17 cellular contexts compared by ENCODE assay signal in genomic region chr16:57755726-57756423, GRCh38. TPM values are rescaled to one million over a fixed set of nuclear protein-coding genes. Genes with fewer than 3 reads are reported as not detected.
"Had no signal": no experiment of that assay in that cellular context is flagged by ENCODE, and none has a peak within 500 bp of the region (broad histone marks: within the 10 kb centered on the region; RNA-seq: fewer than 3 reads in every experiment).

No MANE protein-coding gene starts in this region.

- H3K27ac ChIP-seq: brain microvascular endothelial cell, gastrocnemius medialis, heart left ventricle, parathyroid adenoma, spleen, VCaP had no signal

- H3K9ac ChIP-seq: parathyroid adenoma had no signal

- H3K9me3 Mint-ChIP-seq: activated naive CD4-positive, alpha-beta T cell treated with anti-CD3 and anti-CD28 coated beads for 36 hours; T-helper 1 cell treated with Interleukin-12 subunit alpha and Interleukin-12 subunit beta and Interleukin-4 antibody, amounts not matched to agents 30 μg/mL and 1 μg/mL, for 36 hours had no signal

- H3K27ac Mint-ChIP-seq: activated naive CD4-positive, alpha-beta T cell treated with anti-CD3 and anti-CD28 coated beads for 36 hours; naive thymus-derived CD4-positive, alpha-beta T cell; T-helper 1 cell treated with Interleukin-12 subunit alpha and Interleukin-12 subunit beta and Interleukin-4 antibody, amounts not matched to agents 30 μg/mL and 1 μg/mL, for 36 hours had no signal

- H3K9me3 ChIP-seq: gastrocnemius medialis, heart left ventricle, spleen had no signal

- H3K4me3 Mint-ChIP-seq: activated naive CD4-positive, alpha-beta T cell treated with anti-CD3 and anti-CD28 coated beads for 36 hours; naive thymus-derived CD4-positive, alpha-beta T cell; T-helper 1 cell treated with Interleukin-12 subunit alpha and Interleukin-12 subunit beta and Interleukin-4 antibody, amounts not matched to agents 30 μg/mL and 1 μg/mL, for 36 hours had no signal

- H3K4me3 ChIP-seq: gastrocnemius medialis, heart left ventricle, spleen had no signal

- H2AFZ ChIP-seq: parathyroid adenoma had no signal

- ATAC-seq: esophagus mucosa; heart left ventricle; naive thymus-derived CD4-positive, alpha-beta T cell had no signal

- H3K4me1 ChIP-seq: gastrocnemius medialis, parathyroid adenoma had no signal

- H3K79me2 ChIP-seq: parathyroid adenoma had no signal

- H3K27me3 Mint-ChIP-seq: naive thymus-derived CD4-positive, alpha-beta T cell had no signal

- DNase-seq: activated CD4-positive, alpha-beta T cell treated with anti-CD3 and anti-CD28 coated beads, Interleukin-2, amount 50 U/mL, for 4 hours; activated CD4-positive, CD25-positive, alpha-beta regulatory T cell treated with anti-CD3 and anti-CD28 coated beads, Interleukin-2, amount 50 U/mL, for 72 hours; activated naive CD4-positive, alpha-beta T cell treated with anti-CD3 and anti-CD28 coated beads for 36 hours; activated T-cell treated with anti-CD3 and anti-CD28 coated beads for 4 hours; brain microvascular endothelial cell; effector CD8-positive, alpha-beta T cell; gastrocnemius medialis; kidney glomerular epithelial cell; mesendoderm; naive thymus-derived CD4-positive, alpha-beta T cell; spleen; stimulated activated naive CD4-positive, alpha-beta T cell had no signal

- H3K27me3 ChIP-seq: brain microvascular endothelial cell, gastrocnemius medialis, heart left ventricle, spleen had no signal

RNA-seq across cellular contexts. Expression of gene KIFC3, which starts 46.4 kb away (rescaled TPM):
- polyA plus RNA-seq: naive thymus-derived CD4-positive, alpha-beta T cell had no signal
